Comparison of ENCODE assay signal across 8 cellular contexts in the genomic region with DNA sequence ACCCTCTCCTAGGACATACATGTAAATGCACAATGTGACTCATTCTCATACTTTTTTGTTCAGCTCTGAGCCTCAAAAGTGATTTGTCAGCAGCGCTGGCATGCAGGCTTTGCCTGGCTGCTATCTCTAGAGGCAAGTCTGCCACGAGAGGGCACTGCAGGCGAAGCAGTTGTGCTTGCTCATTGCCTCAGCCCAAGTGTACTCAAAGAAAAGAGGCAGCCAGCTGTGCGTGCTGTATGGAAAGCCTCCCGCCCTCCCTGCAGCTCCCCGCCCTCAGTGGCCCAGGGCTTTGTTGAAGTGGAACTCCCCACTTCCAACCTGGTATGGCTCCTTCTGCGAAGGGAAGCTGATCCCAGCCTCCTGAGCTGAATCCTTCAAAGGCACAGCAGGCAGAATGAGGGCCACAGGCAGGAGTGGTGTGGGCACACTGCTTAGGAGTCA. TPM values are rescaled to one million over a fixed set of nuclear protein-coding genes. Genes with fewer than 3 reads are reported as not detected.
A peak's percentile ranks its signal among the peaks of the same experiment; 100 is the strongest.
DNase-seq lines count a peak whose midpoint lies in the region; ATAC-seq and TF ChIP-seq lines count a peak whose summit lies in the region.

No MANE protein-coding gene starts in this region.

- H3K36me3 ChIP-seq in BE2C (peaks cover 19% of the 10 kb centered on the region), SK-N-SH (replicated peaks in 1 of 2; ENCODE audit: control insufficient read depth in 1 of 2, insufficient read depth in 2 of 2, low read length in 1 of 2) (peaks cover 52 to 58% of the 10 kb centered on the region in 2 experiments), trophoblast cell (ENCODE audit: control insufficient read depth in 1 of 2, insufficient read depth in 2 of 2, low read length in 2 of 2) (peaks cover 37 to 41% of the 10 kb centered on the region in 2 experiments), tibial artery (peaks cover 15 to 72% (median 22%) of the 10 kb centered on the region in 3 donors)

- intact Hi-C loops in Right ventricle myocardium inferior (cut with DNase I), result loop anchor here (2.0 kb wide), 2 partner anchors 71 to 135 kb away; a partner anchor contains a TSS
- intact Hi-C loops in tibial artery (cut with DNase I; ENCODE audit: low total_unique reads), result loop anchor here (2.0 kb wide), 1 partner anchor 71 kb away; no protein-coding TSS in a partner anchor

- peak overlapping the region; percentile 26 for H3K18ac ChIP-seq in trophoblast cell (ENCODE audit: low read length)

- H3K27me3 ChIP-seq in BE2C, result no peaks in the 10 kb centered on the region
- H3K27me3 ChIP-seq in SK-N-SH (ENCODE audit: insufficient read depth), result no peaks in the 10 kb centered on the region
- H3K27me3 ChIP-seq in trophoblast cell (ENCODE audit: insufficient read depth, low read length), result no peaks in the 10 kb centered on the region
- no peaks in the 10 kb centered on the region for H3K27me3 ChIP-seq in tibial artery

- peaks cover 2% of the 10 kb centered on the region for H3K9me3 Mint-ChIP-seq in activated naive CD8-positive, alpha-beta T cell treated with anti-CD3 and anti-CD28 coated beads for 36 hours

- WGBS in SK-N-SH (ENCODE audit: low lambda C conversion rate), result 5% methylated on average over 3 of the region's 7 CpGs
- no CpG with 5 or more reads among the region's 7 CpGs for WGBS in trophoblast cell (ENCODE audit: extremely low coverage, insufficient coverage, insufficient read length)

- H3K9ac ChIP-seq in SK-N-SH, result no peak overlapping the region
- no peak overlapping the region for H3K9ac ChIP-seq in trophoblast cell (ENCODE audit: low read length)

- no peak overlapping the region for H4K8ac ChIP-seq in trophoblast cell (ENCODE audit: low read depth, low read length)

- CTCF ChIA-PET in SK-N-SH (lab: Yijun Ruan, JAX), result interaction anchor here (0.6 to 8.8 kb wide), 65 partner anchors 8 to 662 kb away, joined by 3 to 117 read pairs (median 5); a partner anchor contains a TSS

- no peak overlapping the region for H2BK5ac ChIP-seq in trophoblast cell (ENCODE audit: low read depth, low read length, poor library complexity)

- no peak overlapping the region for H3K4me2 ChIP-seq in SK-N-SH
- no peak overlapping the region for H3K4me2 ChIP-seq in trophoblast cell (ENCODE audit: low read length)

- H2AFZ ChIP-seq in SK-N-SH (ENCODE audit: low read depth) (no peak overlapping the region), trophoblast cell (ENCODE audit: insufficient read depth, low read length, poor library complexity) (no peak overlapping the region)

- no peaks in the 10 kb centered on the region for H3K9me3 ChIP-seq in BE2C
- H3K9me3 ChIP-seq in SK-N-SH, result no peaks in the 10 kb centered on the region
- H3K9me3 ChIP-seq in trophoblast cell (ENCODE audit: insufficient read depth, low read depth, low read length), result no peaks in the 10 kb centered on the region
- no peaks in the 10 kb centered on the region for H3K9me3 ChIP-seq in tibial artery

- peak overlapping the region; percentile 45 to 53; a peak in 3 of 4 replicates for H3K27ac ChIP-seq in SK-N-SH (ENCODE audit: low read depth in 2 of 2, low read length in 1 of 2)
- H3K27ac ChIP-seq in trophoblast cell (ENCODE audit: low read depth, low read length), result no peak overlapping the region
- H3K27ac ChIP-seq in tibial artery, result peak overlapping the region; percentile 51 to 57

- no peak overlapping the region for H2BK12ac ChIP-seq in trophoblast cell (ENCODE audit: low read length)

- peaks cover 27% of the 10 kb centered on the region for H3K4me1 Mint-ChIP-seq in activated naive CD8-positive, alpha-beta T cell treated with anti-CD3 and anti-CD28 coated beads for 36 hours

- H4K91ac ChIP-seq in trophoblast cell (ENCODE audit: low read depth, low read length), result peak overlapping the region; percentile 83

- H3K23ac ChIP-seq in trophoblast cell (ENCODE audit: low read length), result no peak overlapping the region

- no peaks in the 10 kb centered on the region for H3K27me3 Mint-ChIP-seq in activated naive CD8-positive, alpha-beta T cell treated with anti-CD3 and anti-CD28 coated beads for 36 hours

- peaks cover 2% of the 10 kb centered on the region for H3K79me1 ChIP-seq in trophoblast cell (ENCODE audit: low read length)

- no peak for TF ChIP-seq EP300 in SK-N-SH (IDR thresholded peaks at IDR 0.05; ENCODE audit: borderline replicate concordance in 1 of 2, low read depth in 1 of 2, low read length in 1 of 2)

- no peak overlapping the region for H3K4ac ChIP-seq in trophoblast cell (ENCODE audit: low read depth, low read length)

- ATAC-seq in GM19463 (IDR thresholded peaks at IDR 0.05; ENCODE audit: unreplicated experiment), result peak; percentile 58
- peak; percentile 86 for ATAC-seq in Right ventricle myocardium inferior

- peaks cover 37% of the 10 kb centered on the region for H3K36me3 Mint-ChIP-seq in activated naive CD8-positive, alpha-beta T cell treated with anti-CD3 and anti-CD28 coated beads for 36 hours

- TF ChIP-seq CTCF in BE2C (IDR thresholded peaks at IDR 0.05; ENCODE audit: low read depth, low read length), result peak; percentile 80
- peak; percentile 94 for TF ChIP-seq CTCF in SK-N-SH (IDR thresholded peaks at IDR 0.05)
- TF ChIP-seq CTCF in tibial artery (IDR thresholded peaks at IDR 0.05), result peak; percentile 86 to 91

- peak overlapping the region; percentile 52 for H3K14ac ChIP-seq in trophoblast cell (ENCODE audit: low read length)

- H3K79me2 ChIP-seq in SK-N-SH (ENCODE audit: insufficient read depth) (peaks cover 40% of the 10 kb centered on the region), trophoblast cell (ENCODE audit: control insufficient read depth, insufficient read depth, low read length, poor library complexity) (no peaks in the 10 kb centered on the region)

- POLR2A ChIA-PET in SK-N-SH (lab: Yijun Ruan, JAX), result interaction anchor here (0.9 to 1.5 kb wide), 5 partner anchors 16 to 193 kb away, joined by 3 to 6 read pairs (median 3); a partner anchor contains a TSS

- peak overlapping the region; percentile 56 for H2AK5ac ChIP-seq in trophoblast cell (ENCODE audit: low read length)

- H3K27ac Mint-ChIP-seq in activated naive CD8-positive, alpha-beta T cell treated with anti-CD3 and anti-CD28 coated beads for 36 hours, result no peak overlapping the region

- DNase-seq in BE2C (peak; percentile 83), NCI-H1048 (lab: John Stamatoyannopoulos, UW) (peak; percentile 21), SK-N-SH (peak; percentile 78), Right ventricle myocardium inferior (ENCODE audit: missing footprints) (peak; percentile 94), trophoblast cell (peak; percentile 95 to 98), tibial artery (peak; percentile 92 to 95)
- peak; percentile 75 for DNase-seq in activated naive CD8-positive, alpha-beta T cell treated with anti-CD3 and anti-CD28 coated beads for 36 hours

- H3K4me3 ChIP-seq in BE2C (ENCODE audit: low read depth, low read length) (no peak overlapping the region), SK-N-SH (ENCODE audit: low read depth in 2 of 2, low read length in 1 of 2) (no peak overlapping the region; a peak in 1 of 4 replicates), trophoblast cell (ENCODE audit: low read depth, low read length) (no peak overlapping the region), tibial artery (no peak overlapping the region)

- no peak overlapping the region for H4K12ac ChIP-seq in trophoblast cell (ENCODE audit: low read depth, low read length)

- peaks cover 26% of the 10 kb centered on the region for H4K20me1 ChIP-seq in SK-N-SH (ENCODE audit: insufficient read depth)

- H3K4me3 Mint-ChIP-seq in activated naive CD8-positive, alpha-beta T cell treated with anti-CD3 and anti-CD28 coated beads for 36 hours, result no peak overlapping the region

- H3K4me1 ChIP-seq in BE2C (no peaks in the 10 kb centered on the region; the same call in 1 of the 2 replicates), SK-N-SH (ENCODE audit: control insufficient read depth in 1 of 2, insufficient read depth in 2 of 2, low read depth in 1 of 2, low read length in 1 of 2) (peaks cover 5 to 13% of the 10 kb centered on the region in 2 experiments; a peak in 2 of 4 replicates), trophoblast cell (ENCODE audit: control insufficient read depth in 1 of 2, insufficient read depth in 2 of 2, low read length in 2 of 2) (peaks cover 3 to 12% of the 10 kb centered on the region in 2 experiments), tibial artery (peaks cover 0 to 42% (median 22%) of the 10 kb centered on the region in 4 donors)

- no peak overlapping the region for H2BK120ac ChIP-seq in trophoblast cell (ENCODE audit: insufficient read depth, low read length, poor library complexity)

- peaks cover 15% of the 10 kb centered on the region for H3F3A ChIP-seq in SK-N-SH (replicated peaks; ENCODE audit: insufficient read depth)

- peak; percentile 88 for TF ChIP-seq RAD21 in SK-N-SH (IDR thresholded peaks at IDR 0.05; ENCODE audit: low read length)

- no peaks in the 10 kb centered on the region for H3K9me2 ChIP-seq in SK-N-SH

TF ChIP-seq in SK-N-SH, 30 proteins besides CTCF, POLR2A, EP300 and RAD21 (continues in another document):
- TF ChIP-seq RCOR1 (IDR thresholded peaks at IDR 0.05; ENCODE audit: low read length), result 0 out of 2 replicates have a peak, but pooled peaks have one; percentile 26

RNA-seq across cellular contexts. Expression of a gene that starts 16.3 kb away (rescaled TPM):
- polyA plus RNA-seq in BE2C (2012; ENCODE audit: insufficient read depth, insufficient read length, low read depth), result 30.9 TPM
- polyA plus RNA-seq in SK-N-SH (2012; rRNA removed), result 81.7 and 116 TPM in 2 replicates
- 86.1 and 90.7 TPM in 2 replicates for polyA plus RNA-seq in SK-N-SH (2012; cell fraction: cytosol; rRNA removed)
- 61.0 and 62.6 TPM in 2 replicates for polyA plus RNA-seq in SK-N-SH (2012; cell fraction: nucleus; rRNA removed)
- total RNA-seq in activated naive CD8-positive, alpha-beta T cell treated with anti-CD3 and anti-CD28 coated beads for 36 hours, result 10 to 100 TPM; 41.7 to 44.4 TPM
- 36.8 TPM for total RNA-seq in Right ventricle myocardium inferior
- polyA plus RNA-seq in trophoblast cell (2013), result 24.1 and 24.8 TPM in 2 replicates

RNA-seq across cellular contexts. Expression of a gene that starts 16.5 kb away (rescaled TPM):
- 60.7 TPM for polyA plus RNA-seq in BE2C (2012; ENCODE audit: insufficient read depth, insufficient read length, low read depth)
- 44.0 and 49.4 TPM in 2 replicates for polyA plus RNA-seq in SK-N-SH (2012; rRNA removed)
- 32.0 and 37.2 TPM in 2 replicates for polyA plus RNA-seq in SK-N-SH (2012; cell fraction: cytosol; rRNA removed)
- polyA plus RNA-seq in SK-N-SH (2012; cell fraction: nucleus; rRNA removed), result 133 and 154 TPM in 2 replicates
- 100 to 1,000 TPM; 123 to 139 TPM for total RNA-seq in activated naive CD8-positive, alpha-beta T cell treated with anti-CD3 and anti-CD28 coated beads for 36 hours
- 36.5 TPM for total RNA-seq in Right ventricle myocardium inferior
- polyA plus RNA-seq in trophoblast cell (2013), result 92.9 and 93.6 TPM in 2 replicates

RNA-seq across cellular contexts. Expression of a gene that starts 53.8 kb away (rescaled TPM):
- 32.9 TPM for polyA plus RNA-seq in BE2C (2012; ENCODE audit: insufficient read depth, insufficient read length, low read depth)
- 16.8 and 20.6 TPM in 2 replicates for polyA plus RNA-seq in SK-N-SH (2012; rRNA removed)
- 16.1 and 18.2 TPM in 2 replicates for polyA plus RNA-seq in SK-N-SH (2012; cell fraction: cytosol; rRNA removed)
- polyA plus RNA-seq in SK-N-SH (2012; cell fraction: nucleus; rRNA removed), result 10.8 and 11.9 TPM in 2 replicates
- 10 to 100 TPM; 12.6 to 14.0 TPM for total RNA-seq in activated naive CD8-positive, alpha-beta T cell treated with anti-CD3 and anti-CD28 coated beads for 36 hours
- 4.6 TPM for total RNA-seq in Right ventricle myocardium inferior
- polyA plus RNA-seq in trophoblast cell (2013), result 12.5 and 14.4 TPM in 2 replicates

Comparison
In these comparisons a context has a peak if more than half of its experiments do, and no peak if none do; other contexts are left out.
1. DNase-seq: peak in every context shown above with its lines; median percentile 96 in trophoblast cell; 94 in Right ventricle myocardium inferior; 94 in tibial artery; 83 in BE2C; 78 in SK-N-SH; 75 in activated naive CD8-positive, alpha-beta T cell treated with anti-CD3 and anti-CD28 coated beads for 36 hours; 21 in NCI-H1048.